8 cellular contexts compared by ENCODE assay signal in genomic region chr3:108493862-108494261, GRCh38. TPM values are rescaled to one million over a fixed set of nuclear protein-coding genes. Genes with fewer than 3 reads are reported as not detected.
DNase-seq lines count a peak whose midpoint lies in the region; ATAC-seq and TF ChIP-seq lines count a peak whose summit lies in the region.

No MANE protein-coding gene starts in this region.

- no peak overlapping the region for H3K27ac ChIP-seq in PC-9

- H4K20me1 ChIP-seq in PC-9 (ENCODE audit: insufficient read depth), result no peaks in the 10 kb centered on the region

- BruUV-seq in PC-9 (replicated peaks; lab: Mats Ljungman, UMichigan), result no TSS peak

- no peaks in the 10 kb centered on the region for H3K36me3 ChIP-seq in PC-9 (ENCODE audit: low read depth)

- H3K9me3 ChIP-seq in PC-9 (ENCODE audit: insufficient read depth, low read depth), result no peaks in the 10 kb centered on the region

- no peaks in the 10 kb centered on the region for H3K4me1 ChIP-seq in PC-9 (replicated peaks; ENCODE audit: insufficient read depth)

- POLR2A ChIA-PET in PC-9 (lab: Charles Lee; ENCODE audit: unreplicated experiment), result no interaction called here

- H3K4me2 ChIP-seq in PC-9, result no peak overlapping the region

- no peak overlapping the region for H3K4me3 ChIP-seq in PC-9

- no peaks in the 10 kb centered on the region for H3K27me3 ChIP-seq in PC-9 (ENCODE audit: insufficient read depth, low read depth)

- TF ChIP-seq CTCF in AG09319 (IDR thresholded peaks at IDR 0.05; ENCODE audit: low read depth, low read length) (peak; percentile 20), GM12873 (IDR thresholded peaks at IDR 0.05; ENCODE audit: insufficient read depth, low read depth, low read length, missing control alignments) (peak; percentile 29), PC-9 (conservative IDR thresholded peaks at IDR 0.05) (peak; percentile 61)

- peak; percentile 43 for ATAC-seq in left ventricle myocardium superior
- no peak for ATAC-seq in GM18519 (IDR thresholded peaks at IDR 0.05; ENCODE audit: low FRiP score, unreplicated experiment)
- ATAC-seq in HG03378 (IDR thresholded peaks at IDR 0.05; ENCODE audit: unreplicated experiment), result no peak

- H3K79me2 ChIP-seq in PC-9 (ENCODE audit: low read depth), result no peaks in the 10 kb centered on the region

- H3K9me2 ChIP-seq in PC-9 (ENCODE audit: insufficient read depth), result no peaks in the 10 kb centered on the region

- DNase-seq in AG09319 (ENCODE audit: extremely low read depth, low read depth) (no peak), PC-9 (peak in 1 of 2 experiments; percentile 52), left ventricle myocardium superior (no peak), epidermal melanocyte (ENCODE audit: insufficient read length, low spot score) (no peak)
- no peak for DNase-seq in stimulated activated CD4-positive, alpha-beta T cell treated with anti-CD3 and anti-CD28 coated beads, Interleukin-4, amount 100 ng/mL, for 1 hour

- intact Hi-C loops in PC-9 (cut with micrococcal nuclease; ENCODE audit: unreplicated experiment), result no loop called here
- intact Hi-C loops in left ventricle myocardium superior (cut with micrococcal nuclease), result no loop called here

- CTCF ChIA-PET in PC-9 (lab: Charles Lee), result no interaction called here

- no peak overlapping the region for H2AFZ ChIP-seq in PC-9

- no peaks in the 10 kb centered on the region for H3F3A ChIP-seq in PC-9 (ENCODE audit: insufficient read depth, low read depth)

RNA-seq across cellular contexts. Expression of gene MYH15, which starts 16.5 kb away (rescaled TPM):
- 0.95 and 2.3 TPM in 2 replicates for total RNA-seq in PC-9 (2021)
- 0.07 TPM for total RNA-seq in left ventricle myocardium superior
